In the genomic region with DNA sequence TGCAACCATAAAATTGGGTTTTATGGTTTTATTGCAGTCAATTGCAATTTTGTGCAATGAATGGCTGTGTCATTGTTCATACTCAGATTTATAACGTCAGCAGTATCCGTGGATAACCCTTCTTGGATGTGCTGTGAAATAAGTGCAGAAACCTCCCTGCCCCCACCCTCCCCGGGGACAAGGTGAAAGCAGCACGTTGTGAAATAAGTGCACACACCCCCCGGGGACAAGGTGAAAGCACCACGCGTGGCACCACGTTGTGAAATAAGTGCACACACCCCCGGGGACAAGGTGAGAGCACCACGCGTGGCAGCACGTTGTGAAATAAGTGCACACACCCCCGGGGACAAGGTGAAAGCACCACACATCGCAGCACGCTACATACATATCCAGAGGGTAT, we compare ENCODE assay signal across 22 cellular contexts.
"Had no signal": no experiment of that assay in that cellular context is flagged by ENCODE, and none has a peak within 500 bp of the region (broad histone marks: within the 10 kb centered on the region; RNA-seq: fewer than 3 reads in every experiment).

No MANE protein-coding gene starts in this region.

- H3K9me3 ChIP-seq: right lobe of liver, testis had no signal

- H3K4me3 Mint-ChIP-seq: activated CD4-positive, alpha-beta memory T cell treated with anti-CD3 and anti-CD28 coated beads for 36 hours; activated naive CD8-positive, alpha-beta T cell treated with anti-CD3 and anti-CD28 coated beads, Interleukin-2, amount 50 U/mL, for 24 hours; endodermal cell; memory B cell; naive B cell; neural crest cell; stimulated activated naive B cell treated with anti-CD40 and anti-IgM and Interleukin-4, amounts not matched to agents 10 μg/mL and 1 μg/mL and 100 μg/mL, for 72 hours; T-helper 1 cell treated with Interleukin-12 subunit alpha and Interleukin-12 subunit beta and Interleukin-4 antibody, amounts not matched to agents 30 μg/mL and 1 μg/mL, for 36 hours; type B pancreatic cell had no signal

- H3K4me3 ChIP-seq: right lobe of liver, testis had no signal

- H3K27ac ChIP-seq: foreskin keratinocyte, right lobe of liver, testis had no signal

- H3K9me3 Mint-ChIP-seq: activated CD4-positive, alpha-beta memory T cell treated with anti-CD3 and anti-CD28 coated beads for 36 hours; activated naive CD8-positive, alpha-beta T cell treated with anti-CD3 and anti-CD28 coated beads, Interleukin-2, amount 50 U/mL, for 24 hours; endodermal cell; memory B cell; naive B cell; neural crest cell; stimulated activated naive B cell treated with anti-CD40 and anti-IgM and Interleukin-4, amounts not matched to agents 10 μg/mL and 1 μg/mL and 100 μg/mL, for 72 hours; T-helper 1 cell treated with Interleukin-12 subunit alpha and Interleukin-12 subunit beta and Interleukin-4 antibody, amounts not matched to agents 30 μg/mL and 1 μg/mL, for 36 hours; type B pancreatic cell had no signal

- H3K27me3 ChIP-seq: foreskin keratinocyte, right lobe of liver, testis had no signal

- ATAC-seq: activated naive CD8-positive, alpha-beta T cell treated with anti-CD3 and anti-CD28 coated beads, Interleukin-2, amount 50 U/mL, for 24 hours; foreskin keratinocyte; stimulated activated naive B cell treated with anti-CD40 and anti-IgM and Interleukin-4, amounts not matched to agents 10 μg/mL and 1 μg/mL and 100 μg/mL, for 72 hours had no signal

- H3K27me3 Mint-ChIP-seq: activated CD4-positive, alpha-beta memory T cell treated with anti-CD3 and anti-CD28 coated beads for 36 hours; activated naive CD8-positive, alpha-beta T cell treated with anti-CD3 and anti-CD28 coated beads, Interleukin-2, amount 50 U/mL, for 24 hours; memory B cell; naive B cell; stimulated activated naive B cell treated with anti-CD40 and anti-IgM and Interleukin-4, amounts not matched to agents 10 μg/mL and 1 μg/mL and 100 μg/mL, for 72 hours; type B pancreatic cell had no signal

- H3K27ac Mint-ChIP-seq: activated CD4-positive, alpha-beta memory T cell treated with anti-CD3 and anti-CD28 coated beads for 36 hours; activated naive CD8-positive, alpha-beta T cell treated with anti-CD3 and anti-CD28 coated beads, Interleukin-2, amount 50 U/mL, for 24 hours; endodermal cell; memory B cell; naive B cell; stimulated activated naive B cell treated with anti-CD40 and anti-IgM and Interleukin-4, amounts not matched to agents 10 μg/mL and 1 μg/mL and 100 μg/mL, for 72 hours; T-helper 1 cell treated with Interleukin-12 subunit alpha and Interleukin-12 subunit beta and Interleukin-4 antibody, amounts not matched to agents 30 μg/mL and 1 μg/mL, for 36 hours; type B pancreatic cell had no signal

- H3K4me1 Mint-ChIP-seq: activated naive CD8-positive, alpha-beta T cell treated with anti-CD3 and anti-CD28 coated beads, Interleukin-2, amount 50 U/mL, for 24 hours; endodermal cell; memory B cell; stimulated activated naive B cell treated with anti-CD40 and anti-IgM and Interleukin-4, amounts not matched to agents 10 μg/mL and 1 μg/mL and 100 μg/mL, for 72 hours had no signal

- H3K4me1 ChIP-seq: foreskin keratinocyte, right lobe of liver, testis had no signal

- DNase-seq: activated CD4-positive, alpha-beta memory T cell treated with anti-CD3 and anti-CD28 coated beads for 36 hours; activated CD4-positive, alpha-beta T cell treated with anti-CD3 and anti-CD28 coated beads for 48 hours; activated naive CD4-positive, alpha-beta T cell treated with Interleukin-2 at 50 U/mL for 16 hours; activated naive CD8-positive, alpha-beta T cell treated with anti-CD3 and anti-CD28 coated beads, Interleukin-2, amount 50 U/mL, for 24 hours; activated T-cell treated with anti-CD3 and anti-CD28 coated beads, Interleukin-2, amount 50 U/mL, for 48 hours; cerebellar nuclear complex; cortex of kidney; endodermal cell; foreskin keratinocyte; hippocampal formation; naive B cell; occipital lobe; posterior cingulate gyrus; right lobe of liver; stimulated activated CD4-positive, alpha-beta T cell treated with anti-CD3 and anti-CD28 coated beads, Interleukin-2, amount 100 ng/mL, for 48 hours; stimulated activated CD8-positive, alpha-beta memory T cell treated with anti-CD3 and anti-CD28 coated beads, Interleukin-4, amount 100 ng/mL, for 48 hours; stimulated activated naive B cell treated with anti-CD40 and anti-IgM and Interleukin-4, amounts not matched to agents 10 μg/mL and 1 μg/mL and 100 μg/mL, for 72 hours; testis had no signal
